Comparison of ENCODE assay signal across 25 cellular contexts in genomic region chr12:89058393-89058792, GRCh38.
"Had no signal": no experiment of that assay in that cellular context is flagged by ENCODE, and none has a peak within 500 bp of the region (broad histone marks: within the 10 kb centered on the region; RNA-seq: fewer than 3 reads in every experiment).

No MANE protein-coding gene starts in this region.

- H3K27me3 ChIP-seq: body of pancreas had no signal

- H3K9me3 Mint-ChIP-seq: activated naive CD4-positive, alpha-beta T cell treated with anti-CD3 and anti-CD28 coated beads, Interleukin-2, amount 50 U/mL, for 24 hours; central memory CD8-positive, alpha-beta T cell had no signal

- ATAC-seq: activated CD8-positive, alpha-beta memory T cell treated with anti-CD3 and anti-CD28 coated beads, Interleukin-2, amount 10 ng/mL, durations not matched to agents 7 days and 5 days; body of pancreas; PC-3; T-helper 17 cell; WTC11 had no signal

- FAIRE-seq: RCC 7860 had no signal

- H3K4me3 Mint-ChIP-seq: activated CD8-positive, alpha-beta memory T cell treated with anti-CD3 and anti-CD28 coated beads, Interleukin-2, amount 10 ng/mL, durations not matched to agents 7 days and 5 days; activated naive CD4-positive, alpha-beta T cell treated with anti-CD3 and anti-CD28 coated beads, Interleukin-2, amount 50 U/mL, for 24 hours; activated T-cell treated with anti-CD3 and anti-CD28 coated beads, Interleukin-2, amount 50 U/mL, for 24 hours; activated T-helper 1 cell treated with anti-CD3 and anti-CD28 coated beads, Interleukin-12 subunit alpha, Interleukin-12 subunit beta, Interleukin-2, Interleukin-4 antibody, amounts not matched to agents 30 ng/mL and 10 ng/mL and 1 ng/mL, durations not matched to agents 14 hours and 24 hours and 36 hours; central memory CD8-positive, alpha-beta T cell; T-helper 17 cell; WTC11 had no signal

- H3K27ac ChIP-seq: body of pancreas had no signal

- DNase-seq: activated CD4-positive, alpha-beta T cell treated with anti-CD3 and anti-CD28 coated beads for 48 hours; activated CD4-positive, alpha-beta T cell treated with anti-CD3 and anti-CD28 coated beads, Interleukin-2, amount 50 U/mL, for 4 hours; activated CD4-positive, CD25-positive, alpha-beta regulatory T cell treated with anti-CD3 and anti-CD28 coated beads, Interleukin-2, amount 50 U/mL, for 72 hours; activated CD8-positive, alpha-beta memory T cell treated with anti-CD3 and anti-CD28 coated beads, Interleukin-2, amount 10 ng/mL, durations not matched to agents 7 days and 5 days; activated effector memory CD4-positive, alpha-beta T cell treated with Interleukin-2 at 50 U/mL for 16 hours; activated naive CD4-positive, alpha-beta T cell; activated T-cell treated with anti-CD3 and anti-CD28 coated beads, Interleukin-2, amount 50 U/mL, for 24 hours; aorta; body of pancreas; KG1; NCI-H1092; NCI-H1417; NCI-H1694 treated with DMSO at 0.1 percent for 48 hours; NCI-H2081; NCI-H446; NCI-H524; PC-3; SHP77 treated with DMSO at 0.1 percent for 48 hours; T-helper 17 cell; T-helper 9 cell had no signal

- H3K4me3 ChIP-seq: body of pancreas had no signal

- H3K27ac Mint-ChIP-seq: activated CD8-positive, alpha-beta memory T cell treated with anti-CD3 and anti-CD28 coated beads, Interleukin-2, amount 10 ng/mL, durations not matched to agents 7 days and 5 days; activated naive CD4-positive, alpha-beta T cell treated with anti-CD3 and anti-CD28 coated beads, Interleukin-2, amount 50 U/mL, for 24 hours; activated T-cell treated with anti-CD3 and anti-CD28 coated beads, Interleukin-2, amount 50 U/mL, for 24 hours; T-helper 17 cell; WTC11 had no signal

- H3K27me3 Mint-ChIP-seq: activated naive CD4-positive, alpha-beta T cell treated with anti-CD3 and anti-CD28 coated beads, Interleukin-2, amount 50 U/mL, for 24 hours; activated T-cell treated with anti-CD3 and anti-CD28 coated beads, Interleukin-2, amount 50 U/mL, for 24 hours; T-helper 17 cell had no signal

- H3K4me1 Mint-ChIP-seq: central memory CD8-positive, alpha-beta T cell; T-helper 17 cell had no signal

- H3K9me3 ChIP-seq: body of pancreas had no signal
